ENCODE assay signal across 12 cellular contexts in the genomic region with DNA sequence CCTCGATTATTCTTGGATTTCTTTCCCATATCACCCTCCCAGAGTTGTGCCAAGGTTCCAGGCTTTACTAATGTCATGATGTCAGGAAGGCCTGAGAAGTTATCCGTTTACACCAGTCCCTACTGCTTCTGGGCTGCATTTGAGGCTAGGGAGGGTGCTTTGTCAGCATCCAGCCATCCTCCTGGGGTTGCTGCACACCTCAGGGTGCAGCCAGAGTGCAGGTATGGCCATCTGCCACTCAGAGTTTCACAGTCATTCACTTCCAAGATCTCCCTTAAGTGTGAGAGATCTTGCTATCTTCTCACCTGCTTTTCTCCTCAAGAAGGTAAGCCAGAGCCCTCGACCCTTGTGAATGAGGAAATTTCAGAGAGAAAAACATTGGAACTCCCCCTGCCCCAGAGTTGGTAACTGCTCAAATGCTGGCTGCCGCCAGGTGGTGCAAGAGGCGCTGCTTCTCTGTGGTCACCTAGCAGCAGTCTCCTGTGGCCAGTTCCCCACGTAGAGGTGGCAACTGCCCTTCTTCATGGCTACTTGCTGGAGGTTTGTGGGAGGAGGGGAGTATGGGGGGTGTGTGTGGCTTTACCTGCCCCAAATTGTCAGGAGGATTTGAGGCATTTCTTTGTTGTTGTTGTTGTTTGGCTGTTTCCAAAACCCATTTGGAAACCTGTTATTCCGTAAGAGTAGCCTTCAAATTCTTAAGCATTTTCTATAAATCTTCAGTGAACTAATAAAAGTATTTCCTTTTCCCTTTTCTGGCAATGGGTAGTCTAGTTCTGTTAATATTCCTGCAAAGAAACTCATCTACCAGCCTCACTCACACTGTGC.
DNase-seq lines count a peak whose midpoint lies in the region; ATAC-seq and TF ChIP-seq lines count a peak whose summit lies in the region.
"Had no signal": no experiment of that assay in that cellular context is flagged by ENCODE, and none has a peak within 500 bp of the region (broad histone marks: within the 10 kb centered on the region; RNA-seq: fewer than 3 reads in every experiment).

No MANE protein-coding gene starts in this region.

- peaks cover 3% of the 10 kb centered on the region for H3K27me3 Mint-ChIP-seq in glutamatergic neuron (ENCODE audit: unreplicated experiment)
- H3K27me3 Mint-ChIP-seq: CD4-positive, alpha-beta T cell had no signal

- peaks cover 2% of the 10 kb centered on the region for H3K9me3 Mint-ChIP-seq in glutamatergic neuron (ENCODE audit: unreplicated experiment)
- H3K9me3 Mint-ChIP-seq: CD4-positive, alpha-beta T cell had no signal

- CTCF ChIA-PET in Panc1 (lab: Charles Lee), result no interaction called here

- BruUV-seq in Panc1 (replicated peaks; lab: Mats Ljungman, UMichigan), result no TSS peak

- H3K9me3 ChIP-seq in Panc1 (ENCODE audit: control insufficient read depth, insufficient read depth, low read depth, low read length), result no peaks in the 10 kb centered on the region

- ATAC-seq in Panc1 (no peak), GM19397 (IDR thresholded peaks at IDR 0.05; ENCODE audit: unreplicated experiment) (no peak)

- no peaks in the 10 kb centered on the region; the same call in 1 of the 2 replicates for H3K4me1 ChIP-seq in Panc1 (ENCODE audit: control insufficient read depth, insufficient read depth, low read length)

- TF ChIP-seq CTCF in 22Rv1 (IDR thresholded peaks at IDR 0.05), result peak; percentile 66
- peak; percentile 42; the same call in 1 of the 2 replicates for TF ChIP-seq CTCF in GM12874 (IDR thresholded peaks at IDR 0.05; ENCODE audit: insufficient read depth, low read depth, low read length)
- TF ChIP-seq CTCF in Panc1 (IDR thresholded peaks at IDR 0.05), result peak; percentile 11
- TF ChIP-seq CTCF in glutamatergic neuron (IDR thresholded peaks at IDR 0.05; ENCODE audit: partially characterized antibody, unreplicated experiment), result peak; percentile 31

- intact Hi-C loops in Panc1 (cut with micrococcal nuclease; ENCODE audit: unreplicated experiment), result no loop called here

- no peaks in the 10 kb centered on the region for H3K4me1 Mint-ChIP-seq in glutamatergic neuron (ENCODE audit: low read depth, unreplicated experiment)

- no peak overlapping the region for H3K27ac Mint-ChIP-seq in glutamatergic neuron (ENCODE audit: unreplicated experiment)
- H3K27ac Mint-ChIP-seq: CD4-positive, alpha-beta T cell had no signal

- no peaks in the 10 kb centered on the region for H3K36me3 ChIP-seq in Panc1 (ENCODE audit: control insufficient read depth, insufficient read depth, low read length)

- no peak overlapping the region for H3K27ac ChIP-seq in 22Rv1
- no peak overlapping the region for H3K27ac ChIP-seq in Panc1 (ENCODE audit: low read length)

- no peak overlapping the region for H3K4me3 Mint-ChIP-seq in glutamatergic neuron (ENCODE audit: unreplicated experiment)
- H3K4me3 Mint-ChIP-seq: CD4-positive, alpha-beta T cell had no signal

- POLR2A ChIA-PET in Panc1 (lab: Charles Lee), result no interaction called here

- no peak for DNase-seq in Panc1 (ENCODE audit: low read depth, low spot score)
- DNase-seq in glutamatergic neuron, result peak; percentile 51
- no peak for DNase-seq in pons (ENCODE audit: low spot score)
- DNase-seq in A172 (ENCODE audit: low spot score), result no peak
- no peak for DNase-seq in GDM1 (lab: John Stamatoyannopoulos, UW)
- DNase-seq: activated effector memory CD4-positive, alpha-beta T cell treated with Interleukin-2 at 50 U/mL for 16 hours; CD4-positive, alpha-beta T cell; effector CD4-positive, alpha-beta T cell; HCEC 1CT had no signal

- in situ Hi-C loops in Panc1 (cut with HindIII; ENCODE audit: low pct_unique_long_range_greater_than_20kb, low sequenced_read_pairs), result no loop called here

- H3K27me3 ChIP-seq in Panc1 (ENCODE audit: control insufficient read depth, insufficient read depth, low read length), result no peaks in the 10 kb centered on the region

- peaks cover 6% of the 10 kb centered on the region for H3K36me3 Mint-ChIP-seq in glutamatergic neuron (ENCODE audit: unreplicated experiment)

- H3K4me3 ChIP-seq in Panc1 (ENCODE audit: low read depth in 2 of 2, low read length in 2 of 2), result no peak overlapping the region

Comparison
In these comparisons a context has a peak if more than half of its experiments do, and no peak if none do; other contexts are left out.
1. CTCF ChIP-seq: peak in every context shown above with its lines; median percentile 66 in 22Rv1; 42 in GM12874; 31 in glutamatergic neuron; 11 in Panc1.